ENCODE assay signal across 8 cellular contexts in the genomic region with DNA sequence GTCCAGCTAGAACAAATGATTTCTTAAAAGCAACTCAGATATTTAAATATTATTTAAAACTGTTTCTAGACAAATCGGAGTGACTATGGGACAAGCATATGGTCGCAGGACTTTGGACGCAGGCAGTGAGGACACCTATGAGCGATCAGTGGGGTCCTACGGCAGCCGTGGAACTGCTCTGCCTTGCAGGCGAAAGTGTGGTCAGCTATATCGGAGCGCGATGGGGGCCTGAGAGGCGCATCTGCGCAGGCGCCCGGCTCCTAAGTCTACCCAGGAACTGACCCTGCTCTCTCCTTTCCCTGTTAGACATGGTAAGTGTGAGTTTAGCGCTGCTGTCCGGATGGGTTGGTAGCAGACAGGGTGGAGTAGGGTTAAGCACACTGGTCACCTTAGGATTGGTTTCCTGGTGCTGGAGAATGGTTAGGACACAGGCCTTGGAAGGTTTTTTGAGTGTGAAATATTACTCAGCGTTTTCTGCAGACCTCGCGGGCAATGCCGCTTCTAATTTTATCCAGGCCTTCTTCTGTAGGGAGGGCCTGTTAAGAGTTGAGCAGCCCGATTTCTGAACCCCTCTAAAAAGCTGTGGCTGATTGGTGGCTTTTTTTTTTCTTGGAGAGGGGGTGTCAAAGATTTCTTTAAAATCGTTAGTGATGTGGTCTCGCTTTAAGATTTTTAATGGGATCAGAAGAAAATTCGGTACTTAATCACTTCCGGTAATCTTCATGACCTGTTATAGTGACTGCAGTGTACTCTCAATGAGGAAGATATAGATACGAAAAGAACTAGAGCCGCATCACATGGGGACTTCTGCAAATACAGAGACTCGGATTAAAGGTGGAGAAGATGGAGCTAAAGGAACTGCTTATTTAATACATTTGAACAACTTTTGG. TPM values are rescaled to one million over a fixed set of nuclear protein-coding genes. Genes with fewer than 3 reads are reported as not detected.
DNase-seq lines count a peak whose midpoint lies in the region; TF ChIP-seq lines count a peak whose summit lies in the region.

A gene (plus strand): TSS at position 293 of the 890 bp plus-strand sequence. CDS start 16 bp downstream, at position 309.

- H3K36me3 ChIP-seq in neuron (ENCODE audit: insufficient read depth, low read length), result peaks cover 28% of the 10 kb centered on the region
- peaks cover 12 to 21% (median 18%) of the 10 kb centered on the region in 5 donors for H3K36me3 ChIP-seq in subcutaneous abdominal adipose tissue (ENCODE audit: control insufficient read depth in 5 of 5, insufficient read depth in 5 of 5, low read length in 5 of 5)

- CTCF ChIA-PET in HEK293T (lab: Yijun Ruan, JAX), result no interaction called here

- peak within 1 kb of the TSS; percentile 33 for H2AFZ ChIP-seq in neuron (ENCODE audit: low read depth, low read length)

- H3K9me3 ChIP-seq in neuron (ENCODE audit: low read length) (no peaks in the 10 kb centered on the region), subcutaneous abdominal adipose tissue (ENCODE audit: control insufficient read depth in 5 of 5, low read length in 5 of 5) (no peaks in the 10 kb centered on the region)

- H3K4me1 ChIP-seq in neuron (ENCODE audit: insufficient read depth, low read length) (peaks cover 31% of the 10 kb centered on the region), subcutaneous abdominal adipose tissue (ENCODE audit: control insufficient read depth in 5 of 5, insufficient read depth in 5 of 5, low read length in 5 of 5) (peaks cover 10 to 52% (median 44%) of the 10 kb centered on the region in 5 donors)

- H3K4me3 ChIP-seq in neuron (ENCODE audit: low read length) (peak within 1 kb of the TSS; percentile 77), subcutaneous abdominal adipose tissue (ENCODE audit: low read depth in 1 of 5, low read length in 5 of 5) (peak within 1 kb of the TSS; percentile 75 to 100 (median 99))

- POLR2A ChIA-PET in HEK293T (lab: Yijun Ruan, JAX), result interaction anchor here (0.6 to 3.0 kb wide), 20 partner anchors 9 to 411 kb away, joined by 3 to 25 read pairs (median 4); a partner anchor contains a TSS

- peak within 1 kb of the TSS; percentile 92 for H3K27ac ChIP-seq in subcutaneous abdominal adipose tissue (ENCODE audit: low read depth, low read length)

- in situ Hi-C loops in SK-MEL-5 (cut with HindIII; ENCODE audit: low pct_unique_long_range_greater_than_20kb, low sequenced_read_pairs), result no loop called here

- H3K9ac ChIP-seq in subcutaneous abdominal adipose tissue (ENCODE audit: low read length in 5 of 5), result peak within 1 kb of the TSS; percentile 89 to 98 (median 96)

- no peaks in the 10 kb centered on the region for H3K27me3 ChIP-seq in neuron (ENCODE audit: insufficient read depth, low read length)
- H3K27me3 ChIP-seq in subcutaneous abdominal adipose tissue (ENCODE audit: control insufficient read depth in 5 of 5, insufficient read depth in 4 of 5, low read length in 5 of 5), result no peaks in the 10 kb centered on the region

- DNase-seq in GF-D8 (lab: John Stamatoyannopoulos, UW) (peak; percentile 91), HEK293T (ENCODE audit: extremely low spot score) (peak; percentile 99), MV-4-11 (lab: John Stamatoyannopoulos, UW) (peak; percentile 95), SK-MEL-5 (ENCODE audit: low read depth, low spot score) (peak; percentile 95), foreskin melanocyte (peak; percentile 94)
- DNase-seq in activated naive CD4-positive, alpha-beta T cell treated with Interleukin-2 at 50 U/mL for 16 hours, result peak; percentile 96

TF ChIP-seq in HEK293T, 16 proteins besides CTCF, POLR2A, EP300 and RAD21:
- TF ChIP-seq ZNF384 (IDR thresholded peaks at IDR 0.05) (no peak), FOXK2 (IDR thresholded peaks at IDR 0.05) (no peak), HDGF (IDR thresholded peaks at IDR 0.05; ENCODE audit: borderline replicate concordance) (no peak), BHLHE40 (IDR thresholded peaks at IDR 0.05; ENCODE audit: borderline replicate concordance) (no peak), FOXM1 (IDR thresholded peaks at IDR 0.05; ENCODE audit: borderline replicate concordance) (0 out of 2 replicates have a peak, but pooled peaks have one; percentile 58), SP1 (IDR thresholded peaks at IDR 0.05) (no peak), L3MBTL2 (conservative IDR thresholded peaks at IDR 0.05) (peak; percentile 93), TARDBP (IDR thresholded peaks at IDR 0.05) (no peak), CTBP1 (IDR thresholded peaks at IDR 0.05; ENCODE audit: borderline replicate concordance) (0 out of 2 replicates have a peak, but pooled peaks have one; percentile 18), ARNT (IDR thresholded peaks at IDR 0.05) (no peak), LEF1 (IDR thresholded peaks at IDR 0.05; ENCODE audit: borderline replicate concordance) (peak; percentile 67; the same call in 1 of the 2 replicates), FOXA1 (IDR thresholded peaks at IDR 0.05) (no peak), ELF4 (IDR thresholded peaks at IDR 0.05) (peak; percentile 97), NFRKB (IDR thresholded peaks at IDR 0.05) (no peak), SUZ12 (IDR thresholded peaks at IDR 0.05) (no peak)
- TF ChIP-seq, protein P1, sequence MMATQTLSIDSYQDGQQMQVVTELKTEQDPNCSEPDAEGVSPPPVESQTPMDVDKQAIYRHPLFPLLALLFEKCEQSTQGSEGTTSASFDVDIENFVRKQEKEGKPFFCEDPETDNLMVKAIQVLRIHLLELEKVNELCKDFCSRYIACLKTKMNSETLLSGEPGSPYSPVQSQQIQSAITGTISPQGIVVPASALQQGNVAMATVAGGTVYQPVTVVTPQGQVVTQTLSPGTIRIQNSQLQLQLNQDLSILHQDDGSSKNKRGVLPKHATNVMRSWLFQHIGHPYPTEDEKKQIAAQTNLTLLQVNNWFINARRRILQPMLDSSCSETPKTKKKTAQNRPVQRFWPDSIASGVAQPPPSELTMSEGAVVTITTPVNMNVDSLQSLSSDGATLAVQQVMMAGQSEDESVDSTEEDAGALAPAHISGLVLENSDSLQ (IDR thresholded peaks at IDR 0.05), result no peak; the same call in 1 of the 2 replicates

RNA-seq across cellular contexts. Expression of the gene that starts here (rescaled TPM):
- total RNA-seq in SK-MEL-5 (2014; rRNA removed; shearing (Covaris generic)), result 173 and 192 TPM in 2 replicates
- 80.4 and 94.0 TPM in 2 replicates for polyA plus RNA-seq in SK-MEL-5 (2015; cell fraction: cytosol; rRNA removed)
- polyA plus RNA-seq in SK-MEL-5 (2015; cell fraction: nucleus; rRNA removed), result 722 and 965 TPM in 2 replicates

Comparison
In these comparisons a context has a peak if more than half of its experiments do, and no peak if none do; other contexts are left out.
1. Peak in every context shown above with its lines: DNase-seq, H3K4me3 ChIP-seq and H3K27ac ChIP-seq.